In the genomic region with DNA sequence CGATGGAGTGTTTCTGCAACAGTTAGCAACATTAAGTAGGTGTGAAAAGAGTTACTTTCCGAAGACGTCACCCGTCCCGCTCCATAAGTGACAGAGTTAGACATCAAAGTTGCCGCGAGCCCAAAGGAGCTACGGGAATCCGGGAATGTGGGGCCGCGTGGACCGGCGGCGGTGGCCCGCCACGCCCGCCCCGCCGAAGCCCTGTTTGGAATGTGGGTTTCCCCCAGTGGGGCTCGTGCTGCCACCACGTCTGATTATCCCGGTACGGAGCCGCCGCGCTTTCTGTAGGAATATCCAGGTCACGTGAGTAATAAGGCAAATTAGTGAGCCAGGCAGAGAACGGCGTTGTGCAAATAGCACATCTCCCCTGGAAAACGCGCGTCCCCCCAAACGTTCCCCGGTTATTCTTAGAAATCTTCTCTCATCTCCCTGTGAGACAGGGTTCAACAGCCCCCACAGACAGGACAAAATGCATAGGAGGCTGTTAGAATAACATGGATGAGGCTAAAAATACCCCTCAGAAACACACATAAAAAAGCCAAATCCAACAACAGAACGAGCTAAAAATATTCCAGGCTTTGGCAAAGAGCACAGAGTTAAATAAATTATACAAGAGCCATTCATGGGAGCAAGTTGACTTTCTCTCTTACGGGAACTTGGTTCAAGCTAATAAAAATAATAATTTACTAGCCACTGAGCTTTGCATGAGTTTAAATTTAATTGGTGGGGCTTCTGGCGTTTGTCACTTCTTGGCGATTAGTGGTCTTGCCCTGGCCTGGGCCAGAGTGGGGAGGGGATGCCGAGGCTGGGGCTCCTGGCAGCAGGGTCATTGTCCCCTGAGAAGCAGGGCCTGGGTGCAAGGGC, we compare ENCODE assay signal across 1 cellular context.
TF ChIP-seq lines count a peak whose summit lies in the region.

No MANE protein-coding gene starts in this region.

TF ChIP-seq in WTC11, 78 proteins besides CTCF, POLR2A, EP300 and RAD21:
- TF ChIP-seq OVOL2 (CRISPR knock-in tag; IDR thresholded peaks at IDR 0.05; ENCODE audit: borderline replicate concordance) (no peak), CREB1 (CRISPR knock-in tag; IDR thresholded peaks at IDR 0.05) (no peak), NR3C1 (CRISPR knock-in tag; conservative IDR thresholded peaks at IDR 0.05; ENCODE audit: low read depth) (no peak), TCF7 (CRISPR knock-in tag; IDR thresholded peaks at IDR 0.05; ENCODE audit: low read depth) (no peak), ZNF416 (CRISPR knock-in tag; IDR thresholded peaks at IDR 0.05) (no peak), TP53 (CRISPR knock-in tag; IDR thresholded peaks at IDR 0.05) (no peak), ZNF317 (CRISPR knock-in tag; IDR thresholded peaks at IDR 0.05; ENCODE audit: borderline replicate concordance, low read depth) (no peak), IRF2 (CRISPR knock-in tag; IDR thresholded peaks at IDR 0.05; ENCODE audit: borderline replicate concordance, low read depth) (no peak)
- TF ChIP-seq, protein P1, sequence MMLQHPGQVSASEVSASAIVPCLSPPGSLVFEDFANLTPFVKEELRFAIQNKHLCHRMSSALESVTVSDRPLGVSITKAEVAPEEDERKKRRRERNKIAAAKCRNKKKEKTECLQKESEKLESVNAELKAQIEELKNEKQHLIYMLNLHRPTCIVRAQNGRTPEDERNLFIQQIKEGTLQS (CRISPR knock-in tag; conservative IDR thresholded peaks at IDR 0.05): no peak
- TF ChIP-seq, protein P2, sequence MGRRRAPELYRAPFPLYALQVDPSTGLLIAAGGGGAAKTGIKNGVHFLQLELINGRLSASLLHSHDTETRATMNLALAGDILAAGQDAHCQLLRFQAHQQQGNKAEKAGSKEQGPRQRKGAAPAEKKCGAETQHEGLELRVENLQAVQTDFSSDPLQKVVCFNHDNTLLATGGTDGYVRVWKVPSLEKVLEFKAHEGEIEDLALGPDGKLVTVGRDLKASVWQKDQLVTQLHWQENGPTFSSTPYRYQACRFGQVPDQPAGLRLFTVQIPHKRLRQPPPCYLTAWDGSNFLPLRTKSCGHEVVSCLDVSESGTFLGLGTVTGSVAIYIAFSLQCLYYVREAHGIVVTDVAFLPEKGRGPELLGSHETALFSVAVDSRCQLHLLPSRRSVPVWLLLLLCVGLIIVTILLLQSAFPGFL (CRISPR knock-in tag; IDR thresholded peaks at IDR 0.05; ENCODE audit: borderline replicate concordance): no peak
- TF ChIP-seq, protein P3, sequence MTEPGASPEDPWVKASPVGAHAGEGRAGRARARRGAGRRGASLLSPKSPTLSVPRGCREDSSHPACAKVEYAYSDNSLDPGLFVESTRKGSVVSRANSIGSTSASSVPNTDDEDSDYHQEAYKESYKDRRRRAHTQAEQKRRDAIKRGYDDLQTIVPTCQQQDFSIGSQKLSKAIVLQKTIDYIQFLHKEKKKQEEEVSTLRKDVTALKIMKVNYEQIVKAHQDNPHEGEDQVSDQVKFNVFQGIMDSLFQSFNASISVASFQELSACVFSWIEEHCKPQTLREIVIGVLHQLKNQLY (CRISPR knock-in tag; IDR thresholded peaks at IDR 0.05): no peak
- TF ChIP-seq, protein P4, sequence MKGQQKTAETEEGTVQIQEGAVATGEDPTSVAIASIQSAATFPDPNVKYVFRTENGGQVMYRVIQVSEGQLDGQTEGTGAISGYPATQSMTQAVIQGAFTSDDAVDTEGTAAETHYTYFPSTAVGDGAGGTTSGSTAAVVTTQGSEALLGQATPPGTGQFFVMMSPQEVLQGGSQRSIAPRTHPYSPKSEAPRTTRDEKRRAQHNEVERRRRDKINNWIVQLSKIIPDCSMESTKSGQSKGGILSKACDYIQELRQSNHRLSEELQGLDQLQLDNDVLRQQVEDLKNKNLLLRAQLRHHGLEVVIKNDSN (CRISPR knock-in tag; IDR thresholded peaks at IDR 0.05): no peak
